Comparison of ENCODE assay signal across 1 cellular context in genomic region chr6:36964349-36964748, GRCh38.
TF ChIP-seq lines count a peak whose summit lies in the region.

No MANE protein-coding gene starts in this region.

TF ChIP-seq in HEK293, 187 proteins besides CTCF, POLR2A, EP300 and RAD21 (continued from another document):
- TF ChIP-seq, protein P1, sequence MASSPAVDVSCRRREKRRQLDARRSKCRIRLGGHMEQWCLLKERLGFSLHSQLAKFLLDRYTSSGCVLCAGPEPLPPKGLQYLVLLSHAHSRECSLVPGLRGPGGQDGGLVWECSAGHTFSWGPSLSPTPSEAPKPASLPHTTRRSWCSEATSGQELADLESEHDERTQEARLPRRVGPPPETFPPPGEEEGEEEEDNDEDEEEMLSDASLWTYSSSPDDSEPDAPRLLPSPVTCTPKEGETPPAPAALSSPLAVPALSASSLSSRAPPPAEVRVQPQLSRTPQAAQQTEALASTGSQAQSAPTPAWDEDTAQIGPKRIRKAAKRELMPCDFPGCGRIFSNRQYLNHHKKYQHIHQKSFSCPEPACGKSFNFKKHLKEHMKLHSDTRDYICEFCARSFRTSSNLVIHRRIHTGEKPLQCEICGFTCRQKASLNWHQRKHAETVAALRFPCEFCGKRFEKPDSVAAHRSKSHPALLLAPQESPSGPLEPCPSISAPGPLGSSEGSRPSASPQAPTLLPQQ (tag by site-specific recombination; IDR thresholded peaks at IDR 0.05): peak; percentile 29; the same call in 1 of the 2 replicates
- peak; percentile 82 for TF ChIP-seq ZFHX2 (tag by site-specific recombination; conservative IDR thresholded peaks at IDR 0.05)
- no peak for TF ChIP-seq ZNF426 (tag by site-specific recombination; IDR thresholded peaks at IDR 0.05)
- no peak for TF ChIP-seq ZNF155 (tag by site-specific recombination; IDR thresholded peaks at IDR 0.05)
- TF ChIP-seq ZEB2 (tag by site-specific recombination; IDR thresholded peaks at IDR 0.05): no peak
- no peak for TF ChIP-seq ZNF449 (tag by site-specific recombination; IDR thresholded peaks at IDR 0.05)
- TF ChIP-seq ZNF146 (tag by site-specific recombination; IDR thresholded peaks at IDR 0.05): no peak
- no peak for TF ChIP-seq ZNF174 (tag by site-specific recombination; IDR thresholded peaks at IDR 0.05)
- no peak for TF ChIP-seq ZNF223 (tag by site-specific recombination; IDR thresholded peaks at IDR 0.05)
- TF ChIP-seq ZNF843 (tag by site-specific recombination; IDR thresholded peaks at IDR 0.05): no peak
- TF ChIP-seq ZNF558 (tag by site-specific recombination; IDR thresholded peaks at IDR 0.05): no peak
- no peak for TF ChIP-seq ZBTB1 (tag by site-specific recombination; IDR thresholded peaks at IDR 0.05)
